1 cellular context compared by ENCODE assay signal in genomic region chr22:31346733-31347250, GRCh38.
A peak's percentile ranks its signal among the peaks of the same experiment; 100 is the strongest.
TF ChIP-seq lines count a peak whose summit lies in the region.

No MANE protein-coding gene starts in this region.

TF ChIP-seq in HepG2, 621 proteins besides CTCF, POLR2A, EP300 and RAD21 (continued from another document and continues in another):
- TF ChIP-seq HNF1B (CRISPR knock-in tag; IDR thresholded peaks at IDR 0.05): 0 out of 2 replicates have a peak, but pooled peaks have one; percentile 19
- peak; percentile 42 for TF ChIP-seq BRCA1 (CRISPR knock-in tag; IDR thresholded peaks at IDR 0.05)
- peak; percentile 21; the same call in 1 of the 2 replicates for TF ChIP-seq ZNF639 (CRISPR knock-in tag; conservative IDR thresholded peaks at IDR 0.05)
- TF ChIP-seq HIVEP1 (CRISPR knock-in tag; IDR thresholded peaks at IDR 0.05): no peak
- no peak for TF ChIP-seq FOXJ3 (CRISPR knock-in tag; IDR thresholded peaks at IDR 0.05; ENCODE audit: borderline replicate concordance)
- peak; percentile 43; the same call in 1 of the 2 replicates for TF ChIP-seq ZFP90 (CRISPR knock-in tag; IDR thresholded peaks at IDR 0.05; ENCODE audit: borderline replicate concordance)
- no peak for TF ChIP-seq ZFP36L2 (CRISPR knock-in tag; IDR thresholded peaks at IDR 0.05)
- no peak for TF ChIP-seq NCOA1 (CRISPR knock-in tag; IDR thresholded peaks at IDR 0.05)
- TF ChIP-seq ZMAT5 (CRISPR knock-in tag; IDR thresholded peaks at IDR 0.05; ENCODE audit: borderline replicate concordance, low read depth): no peak
- no peak for TF ChIP-seq NFRKB (IDR thresholded peaks at IDR 0.05)
- TF ChIP-seq MTERF4 (CRISPR knock-in tag; IDR thresholded peaks at IDR 0.05): no peak
- peak; percentile 78; the same call in 1 of the 2 replicates for TF ChIP-seq ZBTB8A (CRISPR knock-in tag; IDR thresholded peaks at IDR 0.05; ENCODE audit: borderline replicate concordance, low read depth)
- TF ChIP-seq ETV5 (CRISPR knock-in tag; IDR thresholded peaks at IDR 0.05; ENCODE audit: borderline replicate concordance): peak; percentile 73; the same call in 1 of the 2 replicates
- no peak for TF ChIP-seq ATF2 (CRISPR knock-in tag; IDR thresholded peaks at IDR 0.05)
- TF ChIP-seq HES4 (CRISPR knock-in tag; IDR thresholded peaks at IDR 0.05; ENCODE audit: borderline replicate concordance): peak; percentile 19; the same call in 1 of the 2 replicates
- no peak for TF ChIP-seq FUBP1 (CRISPR knock-in tag; IDR thresholded peaks at IDR 0.05; ENCODE audit: borderline replicate concordance)
- no peak for TF ChIP-seq PHB2 (IDR thresholded peaks at IDR 0.05; ENCODE audit: partially characterized antibody)
- no peak for TF ChIP-seq ZNF83 (CRISPR knock-in tag; IDR thresholded peaks at IDR 0.05; ENCODE audit: borderline replicate concordance)
- TF ChIP-seq ZNF430 (CRISPR knock-in tag; IDR thresholded peaks at IDR 0.05): no peak
- TF ChIP-seq SOX13 (IDR thresholded peaks at IDR 0.05): no peak
- TF ChIP-seq SOX13 (CRISPR knock-in tag; conservative IDR thresholded peaks at IDR 0.05 in 1 of 2, IDR thresholded peaks at IDR 0.05 in 1 of 2): no peak
- TF ChIP-seq ETS1 (CRISPR knock-in tag; IDR thresholded peaks at IDR 0.05): no peak
- peak; percentile 57; the same call in 1 of the 2 replicates for TF ChIP-seq ISL2 (CRISPR knock-in tag; IDR thresholded peaks at IDR 0.05)
- TF ChIP-seq ZNF205 (CRISPR knock-in tag; IDR thresholded peaks at IDR 0.05): no peak
- TF ChIP-seq SRSF4 (IDR thresholded peaks at IDR 0.05; ENCODE audit: low read depth, low read length, poor library complexity, severe bottlenecking): no peak
- TF ChIP-seq ZNF280B (CRISPR knock-in tag; IDR thresholded peaks at IDR 0.05; ENCODE audit: borderline replicate concordance): peak; percentile 16; the same call in 1 of the 2 replicates
- no peak for TF ChIP-seq ZBTB26 (CRISPR knock-in tag; IDR thresholded peaks at IDR 0.05; ENCODE audit: borderline replicate concordance)
- no peak for TF ChIP-seq ATF5 (CRISPR knock-in tag; IDR thresholded peaks at IDR 0.05; ENCODE audit: low read depth)
- no peak; the same call in 1 of the 2 replicates for TF ChIP-seq MEIS2 (CRISPR knock-in tag; IDR thresholded peaks at IDR 0.05)
- TF ChIP-seq ZBTB4 (CRISPR knock-in tag; IDR thresholded peaks at IDR 0.05; ENCODE audit: borderline replicate concordance): no peak
- TF ChIP-seq THYN1 (CRISPR knock-in tag; IDR thresholded peaks at IDR 0.05; ENCODE audit: borderline replicate concordance, low read depth): no peak
- TF ChIP-seq SMC3 (IDR thresholded peaks at IDR 0.05; ENCODE audit: low read length): no peak
- no peak for TF ChIP-seq SMYD3 (CRISPR knock-in tag; IDR thresholded peaks at IDR 0.05)
- 0 out of 2 replicates have a peak, but pooled peaks have one; percentile 55 for TF ChIP-seq PBX3 (CRISPR knock-in tag; IDR thresholded peaks at IDR 0.05; ENCODE audit: borderline replicate concordance)
- peak; percentile 10 for TF ChIP-seq HNRNPK (IDR thresholded peaks at IDR 0.05; ENCODE audit: low read depth, low read length, poor library complexity, severe bottlenecking)
- peak; percentile 76; the same call in 1 of the 2 replicates for TF ChIP-seq HOXD1 (CRISPR knock-in tag; IDR thresholded peaks at IDR 0.05)
- peak; percentile 28; the same call in 1 of the 2 replicates for TF ChIP-seq POLR2AphosphoS5 (IDR thresholded peaks at IDR 0.05; ENCODE audit: low read depth, low read length)
- TF ChIP-seq SOX5 (CRISPR knock-in tag; IDR thresholded peaks at IDR 0.05; ENCODE audit: borderline replicate concordance): no peak
- TF ChIP-seq ZFP36L1 (CRISPR knock-in tag; IDR thresholded peaks at IDR 0.05): no peak
- no peak for TF ChIP-seq DNMT1 (CRISPR knock-in tag; IDR thresholded peaks at IDR 0.05)
- no peak; the same call in 1 of the 2 replicates for TF ChIP-seq ZBTB1 (CRISPR knock-in tag; IDR thresholded peaks at IDR 0.05; ENCODE audit: borderline replicate concordance)
- no peak; the same call in none of the 2 replicates for TF ChIP-seq MAX (IDR thresholded peaks at IDR 0.05)
- no peak for TF ChIP-seq ZNF317 (CRISPR knock-in tag; IDR thresholded peaks at IDR 0.05)
- TF ChIP-seq ZNF788 (CRISPR knock-in tag; IDR thresholded peaks at IDR 0.05; ENCODE audit: borderline replicate concordance): no peak
- TF ChIP-seq JARID2 (CRISPR knock-in tag; IDR thresholded peaks at IDR 0.05; ENCODE audit: insufficient replicate concordance): no peak
- TF ChIP-seq HNRNPUL1 (IDR thresholded peaks at IDR 0.05; ENCODE audit: low read depth, low read length): no peak
